Comparison of ENCODE assay signal across 11 cellular contexts in the genomic region with DNA sequence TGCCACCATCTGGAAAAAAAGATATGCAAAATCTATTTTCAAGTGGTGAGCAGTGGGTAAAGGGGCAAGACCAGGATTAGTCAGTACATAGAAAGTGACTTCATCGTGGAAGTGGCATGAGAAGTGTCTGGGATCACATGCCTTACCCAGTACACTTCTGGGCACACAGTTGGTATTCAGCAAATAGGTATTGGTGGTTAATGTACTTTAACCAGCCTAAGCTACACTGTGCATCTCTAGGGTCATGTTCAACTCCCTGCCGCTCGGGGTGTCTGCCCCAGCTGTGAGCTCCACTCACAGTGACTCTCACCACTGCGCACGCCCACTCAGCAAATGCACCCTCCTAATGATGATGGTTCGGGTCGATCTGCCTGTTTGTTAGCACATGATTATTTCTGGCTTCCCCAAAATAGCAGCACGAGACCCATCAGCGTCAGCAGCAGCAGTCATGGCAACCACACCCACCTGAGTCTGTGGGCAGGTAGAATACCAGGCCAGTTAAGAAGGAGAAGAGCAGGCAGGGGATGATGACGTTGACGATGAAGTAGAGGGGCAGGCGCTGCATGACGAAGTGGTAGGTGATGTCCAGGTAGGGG. TPM values are rescaled to one million over a fixed set of nuclear protein-coding genes. Genes with fewer than 3 reads are reported as not detected.
A peak's percentile ranks its signal among the peaks of the same experiment; 100 is the strongest.
DNase-seq lines count a peak whose midpoint lies in the region; ATAC-seq, FAIRE-seq and TF ChIP-seq lines count a peak whose summit lies in the region.
"Had no signal": no experiment of that assay in that cellular context is flagged by ENCODE, and none has a peak within 500 bp of the region (broad histone marks: within the 10 kb centered on the region; RNA-seq: fewer than 3 reads in every experiment).

No MANE protein-coding gene starts in this region.

- H3K36me3 ChIP-seq in CD4-positive, CD25-positive, alpha-beta regulatory T cell (ENCODE audit: control insufficient read depth, insufficient read depth, low read length): no peaks in the 10 kb centered on the region
- H3K36me3 ChIP-seq in Karpas-422 (ENCODE audit: insufficient read depth, low read length) (no peaks in the 10 kb centered on the region), hepatocyte (replicated peaks; ENCODE audit: insufficient read depth, low read depth) (no peaks in the 10 kb centered on the region)
- H3K36me3 ChIP-seq: HAP-1 had no signal

- no peaks in the 10 kb centered on the region for H3K79me2 ChIP-seq in Karpas-422 (ENCODE audit: low read length)
- no peaks in the 10 kb centered on the region for H3K79me2 ChIP-seq in hepatocyte

- no peaks in the 10 kb centered on the region for H3K9me3 ChIP-seq in CD4-positive, CD25-positive, alpha-beta regulatory T cell (ENCODE audit: control insufficient read depth in 2 of 2, low read length in 2 of 2)
- H3K9me3 ChIP-seq in Karpas-422 (ENCODE audit: low read length): no peaks in the 10 kb centered on the region
- no peaks in the 10 kb centered on the region for H3K9me3 ChIP-seq in hepatocyte (ENCODE audit: low read depth)
- H3K9me3 ChIP-seq: HAP-1 had no signal

- H3K4me3 ChIP-seq in CD4-positive, CD25-positive, alpha-beta regulatory T cell (ENCODE audit: low read depth, low read length): no peak overlapping the region
- H3K4me3 ChIP-seq in Karpas-422 (ENCODE audit: low read length): no peak overlapping the region
- H3K4me3 ChIP-seq in hepatocyte: no peak overlapping the region
- H3K4me3 ChIP-seq: HAP-1 had no signal

- peak in 2 of 3 donors; percentile 11 to 31 for DNase-seq in CD4-positive, CD25-positive, alpha-beta regulatory T cell
- DNase-seq in activated naive CD8-positive, alpha-beta T cell treated with anti-CD3 and anti-CD28 coated beads for 36 hours: no peak
- DNase-seq in Karpas-422: no peak
- no peak for DNase-seq in GF-D8 (lab: John Stamatoyannopoulos, UW)
- no peak for DNase-seq in GM12891 (ENCODE audit: insufficient read length, low spot score)
- no peak for DNase-seq in hepatocyte (ENCODE audit: low spot score)

- H3K9me2 ChIP-seq in Karpas-422 (replicated peaks; ENCODE audit: insufficient read depth, low read length) (no peaks in the 10 kb centered on the region), hepatocyte (replicated peaks; ENCODE audit: insufficient read depth) (no peaks in the 10 kb centered on the region)

- H3K4me2 ChIP-seq in Karpas-422 (ENCODE audit: low read depth, low read length, poor library complexity, severe bottlenecking) (no peak overlapping the region), hepatocyte (no peak overlapping the region)

- 97% methylated on average over 13 of the region's 13 CpGs for WGBS in hepatocyte (ENCODE audit: low lambda C conversion rate, missing lambda C conversion rate)

- H3K27ac Mint-ChIP-seq in CD4-positive, CD25-positive, alpha-beta regulatory T cell: peak overlapping the region; percentile 74 to 83 (median 77)
- H3K27ac Mint-ChIP-seq in activated naive CD8-positive, alpha-beta T cell treated with anti-CD3 and anti-CD28 coated beads for 36 hours: peak overlapping the region; percentile 59

- H3K4me1 Mint-ChIP-seq in CD4-positive, CD25-positive, alpha-beta regulatory T cell: peaks cover 7 to 39% (median 21%) of the 10 kb centered on the region in 4 donors
- peaks cover 35% of the 10 kb centered on the region for H3K4me1 Mint-ChIP-seq in activated naive CD8-positive, alpha-beta T cell treated with anti-CD3 and anti-CD28 coated beads for 36 hours

- no peak for TF ChIP-seq CTCF in hepatocyte (IDR thresholded peaks at IDR 0.05; ENCODE audit: poor library complexity)

- H3K9ac ChIP-seq in Karpas-422 (ENCODE audit: low read length): no peak overlapping the region

- no peak overlapping the region for H3K27ac ChIP-seq in CD4-positive, CD25-positive, alpha-beta regulatory T cell (ENCODE audit: insufficient read depth, low read length, poor library complexity, severe bottlenecking)
- no peak overlapping the region for H3K27ac ChIP-seq in Karpas-422 (ENCODE audit: low read length)
- no peak overlapping the region for H3K27ac ChIP-seq in hepatocyte
- H3K27ac ChIP-seq: VCaP had no signal

- H3K27me3 ChIP-seq in CD4-positive, CD25-positive, alpha-beta regulatory T cell (ENCODE audit: control insufficient read depth, insufficient read depth, low read length): peaks cover 3% of the 10 kb centered on the region
- H3K27me3 ChIP-seq in Karpas-422 (ENCODE audit: low read length) (no peaks in the 10 kb centered on the region), hepatocyte (no peaks in the 10 kb centered on the region)
- H3K27me3 ChIP-seq: dorsolateral prefrontal cortex had no signal

- H2AFZ ChIP-seq in Karpas-422 (ENCODE audit: low read length): no peak overlapping the region
- H2AFZ ChIP-seq in hepatocyte: no peak overlapping the region

- H4K20me1 ChIP-seq in Karpas-422 (ENCODE audit: insufficient read depth, low read depth, low read length) (no peaks in the 10 kb centered on the region), hepatocyte (ENCODE audit: insufficient read depth, poor library complexity, severe bottlenecking) (no peaks in the 10 kb centered on the region)

- FAIRE-seq in GM12891 (lab: Jason Lieb, UNC): no peak

- peak overlapping the region in 3 of 4 donors; percentile 4 to 20 (median 19) for H3K4me3 Mint-ChIP-seq in CD4-positive, CD25-positive, alpha-beta regulatory T cell
- H3K4me3 Mint-ChIP-seq in activated naive CD8-positive, alpha-beta T cell treated with anti-CD3 and anti-CD28 coated beads for 36 hours: no peak overlapping the region

- H3K9me3 Mint-ChIP-seq in CD4-positive, CD25-positive, alpha-beta regulatory T cell: peaks cover 0 to 3% (median 0%) of the 10 kb centered on the region in 7 donors
- no peaks in the 10 kb centered on the region for H3K9me3 Mint-ChIP-seq in activated naive CD8-positive, alpha-beta T cell treated with anti-CD3 and anti-CD28 coated beads for 36 hours

- peaks cover 25% of the 10 kb centered on the region for H3K4me1 ChIP-seq in CD4-positive, CD25-positive, alpha-beta regulatory T cell (ENCODE audit: control insufficient read depth, insufficient read depth, low read length, poor library complexity, severe bottlenecking)
- H3K4me1 ChIP-seq in Karpas-422 (ENCODE audit: low read length) (peaks cover 4% of the 10 kb centered on the region), hepatocyte (ENCODE audit: insufficient read depth) (peaks cover 7% of the 10 kb centered on the region)

- H3K36me3 Mint-ChIP-seq in CD4-positive, CD25-positive, alpha-beta regulatory T cell: no peaks in the 10 kb centered on the region
- H3K36me3 Mint-ChIP-seq in activated naive CD8-positive, alpha-beta T cell treated with anti-CD3 and anti-CD28 coated beads for 36 hours: no peaks in the 10 kb centered on the region

- no peak for TF ChIP-seq POLR2A in GM12891 (IDR thresholded peaks at IDR 0.05; ENCODE audit: low read depth, low read length)

- ATAC-seq in CD4-positive, CD25-positive, alpha-beta regulatory T cell (ENCODE audit: low read depth in 2 of 2): peak; percentile 13 to 32
- peak; percentile 1 for ATAC-seq in GM19395 (IDR thresholded peaks at IDR 0.05; ENCODE audit: unreplicated experiment)
- ATAC-seq in HG03469 (IDR thresholded peaks at IDR 0.05; ENCODE audit: unreplicated experiment): peak; percentile 30

- peaks cover 38% of the 10 kb centered on the region for H3K27me3 Mint-ChIP-seq in CD4-positive, CD25-positive, alpha-beta regulatory T cell
- no peaks in the 10 kb centered on the region for H3K27me3 Mint-ChIP-seq in activated naive CD8-positive, alpha-beta T cell treated with anti-CD3 and anti-CD28 coated beads for 36 hours

TF ChIP-seq in GM12891, 5 proteins besides CTCF, POLR2A, EP300 and RAD21:
- no peak for TF ChIP-seq TAF1 (IDR thresholded peaks at IDR 0.05; ENCODE audit: low read depth, low read length)
- no peak for TF ChIP-seq POLR2AphosphoS5 (IDR thresholded peaks at IDR 0.05; ENCODE audit: low read depth, low read length)
- no peak for TF ChIP-seq POU2F2 (IDR thresholded peaks at IDR 0.05; ENCODE audit: low read depth, low read length)
- no peak for TF ChIP-seq PAX5 (IDR thresholded peaks at IDR 0.05; ENCODE audit: insufficient read depth, low read length, severe bottlenecking)
- TF ChIP-seq SPI1 (IDR thresholded peaks at IDR 0.05; ENCODE audit: low read depth, low read length): no peak
TF ChIP-seq in GM12891: peak in this region for 0.

RNA-seq across cellular contexts. Expression of gene CHRNA1, which starts 11.1 kb away (rescaled TPM):
- total RNA-seq in CD4-positive, CD25-positive, alpha-beta regulatory T cell: 0.25 TPM
- polyA plus RNA-seq in CD4-positive, CD25-positive, alpha-beta regulatory T cell: under 1 TPM in 3 of 4 donors, not detected in 1; 0.41 to 0.68 (median 0.54) TPM
- total RNA-seq in activated naive CD8-positive, alpha-beta T cell treated with anti-CD3 and anti-CD28 coated beads for 36 hours: not detected
- not detected in 2 replicates for total RNA-seq in Karpas-422 (2014; rRNA removed; shearing (Covaris generic); ENCODE audit: low replicate concordance)
- not detected for polyA plus RNA-seq in GM12891 (2012; ENCODE audit: low read depth, missing spikeins)
- total RNA-seq in hepatocyte: 1.9 and 2.5 TPM in 2 replicates
- 1.5 and 1.6 TPM in 2 replicates for polyA plus RNA-seq in hepatocyte

Comparison
In these comparisons a context has a peak if more than half of its experiments do, and no peak if none do; other contexts are left out.
1. DNase-seq: peak in CD4-positive, CD25-positive, alpha-beta regulatory T cell (2 of 3); none in activated naive CD8-positive, alpha-beta T cell treated with anti-CD3 and anti-CD28 coated beads for 36 hours (single experiment), Karpas-422 (single experiment), GF-D8 (single experiment), GM12891 (single experiment) and hepatocyte (single experiment).
2. Peak in every context shown above with its lines, with median percentiles within 50 percentile points of each other: ATAC-seq.